ENCODE assay signal across 8 cellular contexts in genomic region chr1:153958111-153958960, GRCh38. TPM values are rescaled to one million over a fixed set of nuclear protein-coding genes. Genes with fewer than 3 reads are reported as not detected.
DNase-seq lines count a peak whose midpoint lies in the region; ATAC-seq and TF ChIP-seq lines count a peak whose summit lies in the region.

CRTC2 (minus strand) TSS chr1:153958612; CDS start chr1:153958497, 115 bp downstream.

- no peaks in the 10 kb centered on the region for H3K27me3 ChIP-seq in WERI-Rb-1 (ENCODE audit: insufficient read depth, low read depth, severe bottlenecking)
- H3K27me3 ChIP-seq in mammary epithelial cell (ENCODE audit: insufficient read depth, low read length): no peaks in the 10 kb centered on the region
- H3K27me3 ChIP-seq in iPS-20b (ENCODE audit: insufficient read depth, low read length): no peaks in the 10 kb centered on the region

- peak within 1 kb of the TSS; percentile 94 for H3K4me3 ChIP-seq in AG04449 (ENCODE audit: low read depth, low read length)
- peak within 1 kb of the TSS; percentile 78 for H3K4me3 ChIP-seq in WERI-Rb-1 (ENCODE audit: low read depth, low read length)
- peak within 1 kb of the TSS; percentile 76 to 92 (median 87) for H3K4me3 ChIP-seq in mammary epithelial cell (replicated peaks in 1 of 3; ENCODE audit: insufficient read depth in 1 of 3, low read depth in 2 of 3, low read length in 3 of 3)
- peak within 1 kb of the TSS; percentile 91 for H3K4me3 ChIP-seq in iPS-20b (ENCODE audit: low read length)
- peak within 1 kb of the TSS; percentile 77 to 98 (median 90) for H3K4me3 ChIP-seq in skin epidermis

- no TSS peak for BruUV-seq in mammary epithelial cell (replicated peaks; lab: Mats Ljungman, UMichigan)

- POLR2A ChIA-PET in AG04449 (lab: Yijun Ruan, JAX): interaction anchor here (0.6 to 2.7 kb wide), 11 partner anchors 9 to 35 kb away, joined by 3 to 18 read pairs (median 4); partner anchors contain the start of genes CREB3L4, DENND4B, GATAD2B and JTB

- peaks cover 77% of the 10 kb centered on the region for H3K79me2 ChIP-seq in mammary epithelial cell (ENCODE audit: insufficient read depth, low read length)

- H3K4me1 ChIP-seq in mammary epithelial cell (ENCODE audit: insufficient read depth, low read length) (peaks cover 30% of the 10 kb centered on the region), iPS-20b (ENCODE audit: insufficient read depth, low read length) (peaks cover 20% of the 10 kb centered on the region)

- peak within 1 kb of the TSS; percentile 77 for H3K9ac ChIP-seq in mammary epithelial cell (ENCODE audit: insufficient read depth, low read length)
- H3K9ac ChIP-seq in iPS-20b (ENCODE audit: low read depth, low read length): peak within 1 kb of the TSS; percentile 91

- peak within 1 kb of the TSS; percentile 93 for H2AFZ ChIP-seq in mammary epithelial cell (ENCODE audit: low read depth, low read length)

- H3K4me2 ChIP-seq in mammary epithelial cell (ENCODE audit: insufficient read depth, low read depth, low read length): peak within 1 kb of the TSS; percentile 90

- ATAC-seq in GM18907 (IDR thresholded peaks at IDR 0.05; ENCODE audit: unreplicated experiment): peak; percentile 81
- ATAC-seq in HG03159 (IDR thresholded peaks at IDR 0.05; ENCODE audit: unreplicated experiment): peak; percentile 80

- H3K9me3 ChIP-seq in WERI-Rb-1 (ENCODE audit: severe bottlenecking) (no peaks in the 10 kb centered on the region), mammary epithelial cell (replicated peaks; ENCODE audit: insufficient read depth, low read length) (no peaks in the 10 kb centered on the region), iPS-20b (ENCODE audit: insufficient read depth, low read depth, low read length) (no peaks in the 10 kb centered on the region)

- H3K36me3 ChIP-seq in WERI-Rb-1 (peaks cover 60% of the 10 kb centered on the region), mammary epithelial cell (ENCODE audit: insufficient read depth, low read length) (peaks cover 3% of the 10 kb centered on the region), iPS-20b (ENCODE audit: insufficient read depth, low read depth, low read length) (peaks cover 43% of the 10 kb centered on the region)

- DNase-seq in AG04449 (ENCODE audit: low read depth, low spot score) (peak; percentile 85), NCI-H2227 (lab: John Stamatoyannopoulos, UW; ENCODE audit: unreplicated experiment) (peak; percentile 99), WERI-Rb-1 (peak; percentile 100), mammary epithelial cell (peak; percentile 97)

- intact Hi-C loops in mammary epithelial cell (cut with micrococcal nuclease): loop anchor here (2.0 kb wide), 1 partner anchor 28 kb away; the partner anchor contains the start of gene RAB13

- H4K20me1 ChIP-seq in mammary epithelial cell (ENCODE audit: insufficient read depth, low read length): no peaks in the 10 kb centered on the region

- CTCF ChIA-PET in AG04449 (lab: Yijun Ruan, JAX): interaction anchor here (1.0 to 5.6 kb wide), 3 partner anchors 13 to 138 kb away, joined by 3 to 83 read pairs (median 7); partner anchors contain the start of genes DENND4B and RAB13
- CTCF ChIA-PET in mammary epithelial cell (lab: Charles Lee; ENCODE audit: low non-redundant PET): no interaction called here

- 1% methylated on average over 29 of the region's 75 CpGs for WGBS in mammary epithelial cell (ENCODE audit: low coverage, missing lambda C conversion rate)

- H3K27ac ChIP-seq in WERI-Rb-1 (peak within 1 kb of the TSS; percentile 77), mammary epithelial cell (ENCODE audit: insufficient read depth, low read depth, low read length) (peak within 1 kb of the TSS; percentile 75), iPS-20b (ENCODE audit: low read length) (peak within 1 kb of the TSS; percentile 23), skin epidermis (peak within 1 kb of the TSS; percentile 46 to 99 (median 93))

- TF ChIP-seq CTCF in AG04449 (IDR thresholded peaks at IDR 0.05; ENCODE audit: insufficient read depth, low read length, missing control alignments) (peak; percentile 2), WERI-Rb-1 (IDR thresholded peaks at IDR 0.05; ENCODE audit: low read depth, low read length) (peak; percentile 14; the same call in 1 of the 2 replicates), mammary epithelial cell (conservative IDR thresholded peaks at IDR 0.05 in 1 of 2, IDR thresholded peaks at IDR 0.05 in 1 of 2; ENCODE audit: extremely low read depth in 1 of 2, insufficient read depth in 1 of 2, low read depth in 1 of 2, low read length in 2 of 2) (no peak)

- dilution Hi-C loops in mammary epithelial cell (cut with HindIII; ENCODE audit: low sequenced_read_pairs): no loop called here

- in situ Hi-C loops in mammary epithelial cell (cut with MboI; ENCODE audit: low sequenced_read_pairs in 2 of 2): no loop called here

RNA-seq across cellular contexts. Expression of gene CRTC2, which starts in this region (rescaled TPM):
- 10 to 100 TPM in 1 of 2 donors, 1 to 10 TPM in 1; 6.0 to 31.7 TPM for total RNA-seq in mammary epithelial cell
- 16.8 TPM for polyA plus RNA-seq in mammary epithelial cell
- polyA minus RNA-seq in mammary epithelial cell: 37.2 TPM

Comparison
In these comparisons a context has a peak if more than half of its experiments do, and no peak if none do; other contexts are left out.
1. Peak in every context shown above with its lines: DNase-seq, ATAC-seq, H3K4me3 ChIP-seq and H3K27ac ChIP-seq.
2. CTCF ChIP-seq: peak in AG04449 (single experiment) and WERI-Rb-1 (single experiment); none in mammary epithelial cell (0 of 2).
3. H3K27ac ChIP-seq: peak in every context shown above with its lines; median percentile 93 in skin epidermis; 77 in WERI-Rb-1; 75 in mammary epithelial cell; 23 in iPS-20b.